20 cellular contexts compared by ENCODE assay signal in the genomic region with DNA sequence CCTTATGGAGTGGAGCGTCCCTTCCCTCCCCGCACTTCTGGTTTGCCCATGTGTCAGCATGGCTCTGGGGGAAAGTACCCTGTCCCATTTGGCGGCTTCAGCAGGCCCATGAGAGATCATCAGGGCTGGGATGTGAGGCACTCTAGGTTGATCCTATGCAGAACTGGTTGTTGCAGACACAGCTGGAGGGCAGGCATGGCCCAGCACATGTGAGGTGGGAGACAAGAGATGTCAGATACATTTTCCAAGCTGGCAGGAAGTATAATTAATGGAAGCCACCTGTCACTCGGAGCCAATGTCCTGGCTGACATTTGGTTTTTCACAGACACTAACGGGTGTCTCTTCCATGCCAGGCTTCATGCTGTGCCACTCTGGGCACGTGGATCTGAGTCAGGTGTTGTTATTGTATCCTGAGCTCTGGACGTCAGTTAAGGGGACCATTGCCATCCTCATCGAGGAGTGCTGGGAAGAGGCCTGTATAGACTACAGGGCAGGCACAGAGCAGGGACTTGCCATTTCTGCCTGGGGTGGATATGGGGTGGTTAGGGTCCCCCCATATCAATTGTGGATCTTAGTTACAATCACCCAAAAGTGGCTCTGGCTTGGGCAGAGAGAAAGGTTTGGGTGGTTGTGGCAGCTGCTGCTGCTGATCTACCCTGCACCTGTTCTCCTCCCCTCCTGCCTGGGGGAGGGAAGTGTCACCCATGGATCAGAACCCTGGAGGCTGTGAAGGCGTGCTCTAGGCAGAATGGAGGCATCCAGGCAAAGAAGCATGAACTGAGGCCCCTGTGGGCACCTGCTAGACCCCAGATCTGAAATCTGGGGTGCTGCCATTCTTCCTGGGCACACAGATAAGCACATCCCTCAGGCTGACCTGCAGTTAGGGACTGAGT.
"Had no signal": no experiment of that assay in that cellular context is flagged by ENCODE, and none has a peak within 500 bp of the region (broad histone marks: within the 10 kb centered on the region; RNA-seq: fewer than 3 reads in every experiment).

No MANE protein-coding gene starts in this region.

- H3K9me3 ChIP-seq: adrenal gland, breast epithelium, heart left ventricle, upper lobe of right lung had no signal

- H3K27ac ChIP-seq: adrenal gland, breast epithelium, epithelial cell of prostate, gastroesophageal sphincter, heart left ventricle, upper lobe of right lung had no signal

- H3K4me1 ChIP-seq: adrenal gland, breast epithelium, gastroesophageal sphincter, heart left ventricle, upper lobe of right lung had no signal

- H3K4me3 ChIP-seq: adrenal gland, breast epithelium, gastroesophageal sphincter, heart left ventricle, upper lobe of right lung had no signal

- ATAC-seq: activated CD4-positive, alpha-beta T cell treated with anti-CD3 and anti-CD28 coated beads for 36 hours; activated T-helper 17 cell treated with anti-CD3 and anti-CD28 coated beads, Interleukin-2, amount 50 U/mL, for 72 hours; gastroesophageal sphincter; heart left ventricle; left ventricle myocardium superior; sciatic nerve; upper lobe of right lung had no signal

- H3K36me3 ChIP-seq: adrenal gland, breast epithelium, gastroesophageal sphincter, heart left ventricle, upper lobe of right lung had no signal

- H3K27me3 ChIP-seq: adrenal gland, breast epithelium, upper lobe of right lung had no signal

- DNase-seq: activated B cell treated with CpG ODN at 0.5 μM for 24 hours; activated CD4-positive, alpha-beta T cell treated with anti-CD3 and anti-CD28 coated beads for 36 hours; activated CD4-positive, alpha-beta T cell treated with anti-CD3 and anti-CD28 coated beads, Interleukin-2, amount 50 U/mL, for 4 hours; activated CD8-positive, alpha-beta memory T cell treated with anti-CD3 and anti-CD28 coated beads for 24 hours; activated CD8-positive, alpha-beta memory T cell treated with anti-CD3 and anti-CD28 coated beads, Interleukin-2, amount 50 U/mL, for 4 hours; activated T-cell treated with anti-CD3 and anti-CD28 coated beads, Interleukin-2, amount 50 U/mL, for 24 hours; adrenal gland; cortex of kidney; heart left ventricle; left ventricle myocardium superior; mammary epithelial cell; occipital lobe; stimulated activated CD4-positive, alpha-beta T cell treated with anti-CD3 and anti-CD28 coated beads, Interleukin-4, amount 100 ng/mL, for 1 hour; stimulated activated naive CD4-positive, alpha-beta T cell treated with Interleukin-2 at 50 U/mL for 16 hours; upper lobe of right lung had no signal
